Comparison of ENCODE assay signal across 21 cellular contexts in the genomic region with DNA sequence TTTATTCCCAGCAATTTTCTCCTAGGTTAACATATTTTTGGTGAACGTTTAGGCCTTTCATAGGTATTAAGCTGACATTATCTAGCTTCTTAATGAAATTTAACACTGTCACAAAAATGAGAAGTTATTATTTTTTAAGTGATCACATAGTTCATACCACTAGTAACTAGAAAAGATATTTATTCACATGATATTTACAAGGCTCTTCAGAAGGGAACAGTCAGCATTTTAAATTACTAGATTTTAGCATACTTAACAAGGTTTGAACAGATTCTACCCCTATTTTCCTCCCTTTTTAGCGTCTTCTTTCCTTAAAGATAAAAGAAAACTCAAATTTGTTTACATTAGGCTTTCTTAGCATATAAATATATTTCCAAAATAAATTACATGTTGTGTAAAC.
A peak's percentile ranks its signal among the peaks of the same experiment; 100 is the strongest.
DNase-seq lines count a peak whose midpoint lies in the region; ATAC-seq, FAIRE-seq and TF ChIP-seq lines count a peak whose summit lies in the region.
"Had no signal": no experiment of that assay in that cellular context is flagged by ENCODE, and none has a peak within 500 bp of the region (broad histone marks: within the 10 kb centered on the region; RNA-seq: fewer than 3 reads in every experiment).

No MANE protein-coding gene starts in this region.

- CTCF ChIA-PET in A549 (lab: Yijun Ruan, JAX): no interaction called here
- CTCF ChIA-PET in K562 (lab: Yijun Ruan, JAX; ENCODE audit: low intra/inter-chr PET ratio): no interaction called here

- H4K20me1 ChIP-seq in K562 (replicated peaks; ENCODE audit: control insufficient read depth, insufficient read depth, low read length): no peaks in the 10 kb centered on the region
- H4K20me1 ChIP-seq: BLaER1 had no signal

- no peak overlapping the region for H3K4me3 ChIP-seq in A549
- H3K4me3 ChIP-seq in K562: no peak overlapping the region
- no peak overlapping the region for H3K4me3 ChIP-seq in Peyer's patch
- H3K4me3 ChIP-seq: BLaER1, GM12878 had no signal

- WGBS in A549 (ENCODE audit: missing lambda C conversion rate): 86% methylated on average over 2 of the region's 2 CpGs
- 60% methylated on average over 2 of the region's 2 CpGs for WGBS in K562 (ENCODE audit: insufficient coverage, low coverage, missing lambda C conversion rate)

- FAIRE-seq in A549 (lab: Jason Lieb, UNC) (no peak), G401.6 (lab: Jason Lieb, UNC) (peak; percentile 23), K562 (lab: Jason Lieb, UNC) (no peak), frontal cortex (lab: Jason Lieb, UNC) (no peak)
- FAIRE-seq: GM12878, GM12892, GM18507, GM19239 had no signal

- H3K79me2 ChIP-seq in K562 (ENCODE audit: control insufficient read depth, insufficient read depth, low read length): no peaks in the 10 kb centered on the region

- H3K27ac ChIP-seq in A549 (no peak overlapping the region), K562 (ENCODE audit: extremely low read depth, low read depth, low read length) (no peak overlapping the region), Peyer's patch (no peak overlapping the region)
- H3K27ac ChIP-seq: 22Rv1, BLaER1 had no signal

- H3K36me3 ChIP-seq in K562 (ENCODE audit: control insufficient read depth, insufficient read depth, low read length) (peaks cover 37% of the 10 kb centered on the region), Peyer's patch (peaks cover 0 to 12% (median 0%) of the 10 kb centered on the region in 3 donors)

- POLR2A ChIA-PET in A549 (lab: Yijun Ruan, JAX) (no interaction called here), K562 (lab: Yijun Ruan, JAX) (no interaction called here)

- H3K9ac ChIP-seq in K562 (ENCODE audit: insufficient read depth in 1 of 2, low read depth in 2 of 2, low read length in 2 of 2): no peak overlapping the region
- H3K9ac ChIP-seq: BLaER1 had no signal

- TF ChIP-seq POLR2A in A549 (IDR thresholded peaks at IDR 0.05; ENCODE audit: low read length) (no peak), K562 (conservative IDR thresholded peaks at IDR 0.05) (no peak), Peyer's patch (IDR thresholded peaks at IDR 0.05) (no peak)

- TF ChIP-seq RAD21 in A549 (conservative IDR thresholded peaks at IDR 0.05 in 1 of 2, IDR thresholded peaks at IDR 0.05 in 1 of 2) (no peak), K562 (CRISPR knock-in tag; conservative IDR thresholded peaks at IDR 0.05 in 1 of 2, IDR thresholded peaks at IDR 0.05 in 1 of 2) (no peak)

- no peak for ATAC-seq in A549
- ATAC-seq in K562: no peak
- no peak for ATAC-seq in HG03520 (IDR thresholded peaks at IDR 0.05; ENCODE audit: unreplicated experiment)
- ATAC-seq: GM12878 had no signal

- H3K4me1 ChIP-seq in A549 (no peaks in the 10 kb centered on the region), K562 (replicated peaks in 1 of 2; ENCODE audit: control insufficient read depth in 2 of 2, insufficient read depth in 2 of 2, low read length in 2 of 2) (no peaks in the 10 kb centered on the region), Peyer's patch (no peaks in the 10 kb centered on the region)
- H3K4me1 ChIP-seq: BE2C, BLaER1 had no signal

- no peak for TF ChIP-seq EP300 in A549 (IDR thresholded peaks at IDR 0.05)
- no peak for TF ChIP-seq EP300 in K562 (IDR thresholded peaks at IDR 0.05; ENCODE audit: low read length)

- in situ Hi-C loops in K562 (cut with MboI): no loop called here

- DNase-seq in A549 (ENCODE audit: low read depth in 1 of 2, low spot score in 1 of 2): no peak
- DNase-seq in K562 (ENCODE audit: extremely low read depth in 1 of 4, low spot score in 3 of 4): no peak
- DNase-seq in Peyer's patch: no peak
- DNase-seq in frontal cortex (ENCODE audit: low spot score in 2 of 2): no peak
- DNase-seq: ACHN; BE2C; C1 segment of cervical spinal cord; CD4-positive, alpha-beta memory T cell; CD4-positive, CD25-positive, alpha-beta regulatory T cell; CD8-positive, alpha-beta memory T cell; COR-L47; DMS79 treated with DMSO at 0.1 percent for 48 hours; GDM1 had no signal

- no TSS peak for BruUV-seq in K562 (replicated peaks; lab: Mats Ljungman, UMichigan)

- no peak for TF ChIP-seq CTCF in A549 (IDR thresholded peaks at IDR 0.05)
- TF ChIP-seq CTCF in K562 (IDR thresholded peaks at IDR 0.05 in 2 of 3, conservative IDR thresholded peaks at IDR 0.05 in 1 of 3; ENCODE audit: insufficient read depth in 2 of 3, low read depth in 1 of 3, low read length in 3 of 3): no peak
- TF ChIP-seq CTCF in Peyer's patch (IDR thresholded peaks at IDR 0.05): no peak

- H3K9me3 ChIP-seq in A549: peaks cover 6% of the 10 kb centered on the region; the same call in 2 of the 3 replicates
- 0 out of 2 replicates have a peak, but pooled peaks cover 5% of the 10 kb centered on the region for H3K9me3 ChIP-seq in K562 (replicated peaks; ENCODE audit: control insufficient read depth, insufficient read depth, low read depth, low read length)
- no peaks in the 10 kb centered on the region for H3K9me3 ChIP-seq in Peyer's patch
- H3K9me3 ChIP-seq: BE2C had no signal

- H3K4me2 ChIP-seq in A549: no peak overlapping the region
- H3K4me2 ChIP-seq in K562 (ENCODE audit: insufficient read depth, low read length): no peak overlapping the region
- H3K4me2 ChIP-seq: BLaER1 had no signal

- H3K27me3 ChIP-seq in K562 (ENCODE audit: control insufficient read depth in 2 of 2, insufficient read depth in 2 of 2, low read length in 2 of 2): no peaks in the 10 kb centered on the region
- no peaks in the 10 kb centered on the region for H3K27me3 ChIP-seq in Peyer's patch
- H3K27me3 ChIP-seq: BE2C, BLaER1 had no signal

- H3K9me1 ChIP-seq in K562 (ENCODE audit: control insufficient read depth, insufficient read depth, low read length): no peaks in the 10 kb centered on the region

- intact Hi-C loops in K562 (cut with micrococcal nuclease): no loop called here

- no peak overlapping the region for H2AFZ ChIP-seq in K562 (ENCODE audit: low read depth, low read length)

TF ChIP-seq in A549, 52 proteins besides CTCF, POLR2A, EP300 and RAD21:
- TF ChIP-seq, protein P1, sequence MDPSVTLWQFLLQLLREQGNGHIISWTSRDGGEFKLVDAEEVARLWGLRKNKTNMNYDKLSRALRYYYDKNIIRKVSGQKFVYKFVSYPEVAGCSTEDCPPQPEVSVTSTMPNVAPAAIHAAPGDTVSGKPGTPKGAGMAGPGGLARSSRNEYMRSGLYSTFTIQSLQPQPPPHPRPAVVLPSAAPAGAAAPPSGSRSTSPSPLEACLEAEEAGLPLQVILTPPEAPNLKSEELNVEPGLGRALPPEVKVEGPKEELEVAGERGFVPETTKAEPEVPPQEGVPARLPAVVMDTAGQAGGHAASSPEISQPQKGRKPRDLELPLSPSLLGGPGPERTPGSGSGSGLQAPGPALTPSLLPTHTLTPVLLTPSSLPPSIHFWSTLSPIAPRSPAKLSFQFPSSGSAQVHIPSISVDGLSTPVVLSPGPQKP (IDR thresholded peaks at IDR 0.05; ENCODE audit: low read depth, low read length): no peak
- TF ChIP-seq ESRRA (IDR thresholded peaks at IDR 0.05; ENCODE audit: borderline replicate concordance, low read length): no peak
- TF ChIP-seq CBX2 (IDR thresholded peaks at IDR 0.05; ENCODE audit: borderline replicate concordance, low read depth): no peak
- peak; percentile 7 for TF ChIP-seq MAFK (IDR thresholded peaks at IDR 0.05; ENCODE audit: partially characterized antibody)
- no peak for TF ChIP-seq POLR2AphosphoS2 (conservative IDR thresholded peaks at IDR 0.05; ENCODE audit: low read length)
- TF ChIP-seq SREBF2 (IDR thresholded peaks at IDR 0.05): no peak
- no peak for TF ChIP-seq NFE2L2 (conservative IDR thresholded peaks at IDR 0.05; ENCODE audit: low read length)
TF ChIP-seq in A549: peak in this region for 1.

TF ChIP-seq in K562, 482 proteins besides CTCF, POLR2A, EP300 and RAD21:
- TF ChIP-seq ZNF316 (IDR thresholded peaks at IDR 0.05): peak; percentile 76
- peak; percentile 54 for TF ChIP-seq C11orf30 (IDR thresholded peaks at IDR 0.05; ENCODE audit: low read depth)
- TF ChIP-seq MAFG (tag; conservative IDR thresholded peaks at IDR 0.05): 0 out of 2 replicates have a peak, but pooled peaks have one; percentile 15
- no peak for TF ChIP-seq RFX7 (CRISPR knock-in tag; IDR thresholded peaks at IDR 0.05)
- TF ChIP-seq CSDE1 (IDR thresholded peaks at IDR 0.05): no peak
TF ChIP-seq in K562: peak in this region for 3.
